ENCODE assay signal across 8 cellular contexts in the genomic region with DNA sequence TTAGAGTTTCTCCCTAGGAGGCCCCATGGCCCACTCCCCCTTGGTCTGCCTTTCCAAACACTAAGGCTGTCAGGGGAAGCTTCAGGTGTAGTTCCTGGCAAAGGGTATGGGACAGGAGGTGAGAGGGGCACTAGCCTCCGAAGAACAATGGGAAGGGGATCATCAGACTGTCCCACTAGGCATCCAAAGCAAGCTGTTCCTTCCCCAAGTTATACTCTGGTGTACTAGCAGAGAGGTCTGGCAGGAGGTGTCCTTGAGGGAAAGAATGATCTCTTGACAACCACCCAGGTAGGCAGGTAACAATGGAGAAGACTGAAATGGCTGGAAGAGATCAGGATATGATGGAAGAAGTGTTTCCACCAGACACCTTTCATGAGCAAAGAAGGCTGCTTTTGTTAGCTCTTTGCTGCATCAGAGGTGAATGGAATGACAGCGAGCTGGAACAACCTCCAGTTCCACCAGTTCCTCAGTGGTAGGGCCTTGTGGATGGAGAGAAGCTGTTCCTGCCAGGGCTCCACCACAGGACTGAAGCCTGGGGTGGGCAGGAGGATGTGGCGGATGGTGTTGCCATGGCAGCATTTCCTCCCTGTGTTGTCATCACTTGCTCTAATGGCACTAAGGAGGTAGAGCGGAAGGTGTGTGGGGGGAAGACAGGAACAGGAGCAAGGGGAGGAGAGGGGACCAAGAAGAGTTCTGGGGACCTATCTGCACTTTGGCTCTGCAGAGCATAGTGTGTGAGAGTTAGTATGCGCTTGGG. TPM values are rescaled to one million over a fixed set of nuclear protein-coding genes. Genes with fewer than 3 reads are reported as not detected.
DNase-seq lines count a peak whose midpoint lies in the region; ATAC-seq and TF ChIP-seq lines count a peak whose summit lies in the region.

No MANE protein-coding gene starts in this region.

- H3K4me1 Mint-ChIP-seq in neural crest cell, result peaks cover 30% of the 10 kb centered on the region

- H3K4me3 Mint-ChIP-seq in neural crest cell, result peak overlapping the region; percentile 58

- H3K27me3 ChIP-seq in DND-41 (ENCODE audit: insufficient read depth, low read length, poor library complexity) (no peaks in the 10 kb centered on the region), Loucy (ENCODE audit: insufficient read depth, low read length, poor library complexity, severe bottlenecking) (no peaks in the 10 kb centered on the region)

- H3K9ac ChIP-seq in DND-41 (ENCODE audit: low read depth, low read length) (peak overlapping the region; percentile 61), Loucy (ENCODE audit: low read depth, low read length, poor library complexity, severe bottlenecking) (peak overlapping the region; percentile 75)

- H3K9me3 ChIP-seq in DND-41 (ENCODE audit: insufficient read depth, low read length, severe bottlenecking) (no peaks in the 10 kb centered on the region), Loucy (ENCODE audit: insufficient read depth, low read depth, low read length) (no peaks in the 10 kb centered on the region)

- H4K20me1 ChIP-seq in DND-41 (ENCODE audit: insufficient read depth, low read length) (peaks cover 21% of the 10 kb centered on the region), Loucy (ENCODE audit: insufficient read depth, low read length, poor library complexity, severe bottlenecking) (peaks cover 44% of the 10 kb centered on the region)

- peak overlapping the region; percentile 88 for H3K27ac ChIP-seq in DND-41 (ENCODE audit: low read length)

- H3K27ac Mint-ChIP-seq in neural crest cell (ENCODE audit: unreplicated experiment), result no peak overlapping the region

- peaks cover 2% of the 10 kb centered on the region for H3K36me3 Mint-ChIP-seq in neural crest cell (ENCODE audit: low read depth)

- H3K4me1 ChIP-seq in DND-41 (ENCODE audit: insufficient read depth, low read length), result peaks cover 53% of the 10 kb centered on the region
- peaks cover 31% of the 10 kb centered on the region for H3K4me1 ChIP-seq in Loucy (ENCODE audit: insufficient read depth, low read length, poor library complexity, severe bottlenecking)

- no peaks in the 10 kb centered on the region for H3K9me2 ChIP-seq in Loucy (replicated peaks; ENCODE audit: low read depth, low read length)

- peaks cover 34% of the 10 kb centered on the region for H3K79me2 ChIP-seq in DND-41 (ENCODE audit: insufficient read depth, low read length)
- H3K79me2 ChIP-seq in Loucy (ENCODE audit: insufficient read depth, low read length), result peaks cover 61% of the 10 kb centered on the region

- peak overlapping the region; percentile 36 to 75; a peak in 3 of 4 replicates for H3K4me3 ChIP-seq in DND-41 (ENCODE audit: low read depth in 1 of 2, low read length in 2 of 2)
- peak overlapping the region; percentile 80 for H3K4me3 ChIP-seq in Loucy (ENCODE audit: low read length, poor library complexity, severe bottlenecking)

- H3K36me3 ChIP-seq in DND-41 (ENCODE audit: insufficient read depth, low read length), result peaks cover 4% of the 10 kb centered on the region; the same call in 1 of the 2 replicates
- no peaks in the 10 kb centered on the region for H3K36me3 ChIP-seq in Loucy (ENCODE audit: insufficient read depth, low read length)

- H3K9me3 Mint-ChIP-seq in neural crest cell, result no peaks in the 10 kb centered on the region

- peak; percentile 89 for DNase-seq in DND-41
- peak; percentile 59 for DNase-seq in activated T-cell treated with anti-CD3 and anti-CD28 coated beads for 48 hours (ENCODE audit: low read depth)
- no peak for DNase-seq in neural crest cell (ENCODE audit: low read depth, low spot score)
- DNase-seq in DMS 273 (lab: John Stamatoyannopoulos, UW; ENCODE audit: unreplicated experiment), result no peak
- no peak for DNase-seq in H4 (ENCODE audit: low spot score)
- no peak for DNase-seq in omental fat pad (ENCODE audit: low spot score)

- H3F3A ChIP-seq in Loucy (ENCODE audit: low read depth), result no peaks in the 10 kb centered on the region

- no peak for TF ChIP-seq CTCF in DND-41 (IDR thresholded peaks at IDR 0.05; ENCODE audit: borderline replicate concordance, extremely low read depth, low read length, poor library complexity, severe bottlenecking)
- TF ChIP-seq CTCF in Loucy (conservative IDR thresholded peaks at IDR 0.05; ENCODE audit: low read length), result no peak
- TF ChIP-seq CTCF in neural crest cell (conservative IDR thresholded peaks at IDR 0.05), result no peak
- no peak for TF ChIP-seq CTCF in omental fat pad (IDR thresholded peaks at IDR 0.05)

- peak overlapping the region; percentile 92 for H3K4me2 ChIP-seq in DND-41 (ENCODE audit: insufficient read depth, low read length)
- peak overlapping the region; percentile 95 for H3K4me2 ChIP-seq in Loucy (ENCODE audit: low read depth, low read length, poor library complexity, severe bottlenecking)

- H2AFZ ChIP-seq in DND-41 (ENCODE audit: low read depth, low read length), result 0 out of 2 replicates have a peak overlapping the region, but pooled peaks have one; percentile 83
- no peak overlapping the region for H2AFZ ChIP-seq in Loucy (ENCODE audit: low read length)

- H3K27me3 Mint-ChIP-seq in neural crest cell (ENCODE audit: low read depth), result peaks cover 83% of the 10 kb centered on the region

- ATAC-seq in DND-41 (ENCODE audit: insufficient read depth, low read depth), result peak; percentile 79
- peak; percentile 44 for ATAC-seq in GM21367 (IDR thresholded peaks at IDR 0.05; ENCODE audit: unreplicated experiment)
- no peak for ATAC-seq in omental fat pad (ENCODE audit: low FRiP score)

RNA-seq across cellular contexts. Expression of gene AGAP2, which starts 2.3 kb away (rescaled TPM):
- total RNA-seq in neural crest cell (3.9 and 4.1 TPM in 2 replicates), omental fat pad (1 to 10 TPM; 1.2 to 7.1 (median 1.9) TPM)
- total RNA-seq in H4 (2014; rRNA removed; shearing (Covaris generic)), result 0.99 and 2.4 TPM in 2 replicates

RNA-seq across cellular contexts. Expression of gene TSPAN31, which starts 4.0 kb away (rescaled TPM):
- total RNA-seq in neural crest cell, result 23.5 and 26.9 TPM in 2 replicates
- 64.1 and 76.5 TPM in 2 replicates for total RNA-seq in H4 (2014; rRNA removed; shearing (Covaris generic))
- 10 to 100 TPM; 41.8 to 70.7 (median 65.7) TPM for total RNA-seq in omental fat pad

RNA-seq across cellular contexts. Expression of gene CDK4, which starts 11.3 kb away (rescaled TPM):
- total RNA-seq in neural crest cell, result 332 and 333 TPM in 2 replicates
- total RNA-seq in H4 (2014; rRNA removed; shearing (Covaris generic)), result 298 and 323 TPM in 2 replicates
- total RNA-seq in omental fat pad, result 10 to 100 TPM; 81.9 to 96.2 (median 89.0) TPM

RNA-seq across cellular contexts. Expression of gene MARCHF9, which starts 14.1 kb away (rescaled TPM):
- 16.7 and 18.8 TPM in 2 replicates for total RNA-seq in neural crest cell
- 5.5 and 7.3 TPM in 2 replicates for total RNA-seq in H4 (2014; rRNA removed; shearing (Covaris generic))
- total RNA-seq in omental fat pad, result 1 to 10 TPM; 2.4 to 8.7 (median 5.1) TPM

RNA-seq across cellular contexts. Expression of gene CYP27B1, which starts 26.0 kb away (rescaled TPM):
- 3.2 and 4.2 TPM in 2 replicates for total RNA-seq in neural crest cell
- 0.48 TPM in 1 of 2 replicates, not detected in the other for total RNA-seq in H4 (2014; rRNA removed; shearing (Covaris generic))
- total RNA-seq in omental fat pad, result 1 to 10 TPM in 2 of 4 donors, under 1 TPM in 1, not detected in 1; 0.19 to 5.6 (median 2.8) TPM

Comparison
In these comparisons a context has a peak if more than half of its experiments do, and no peak if none do; other contexts are left out.
1. DNase-seq: peak in DND-41 (single experiment) and activated T-cell treated with anti-CD3 and anti-CD28 coated beads for 48 hours (single experiment); none in neural crest cell (single experiment), DMS 273 (single experiment), H4 (single experiment) and omental fat pad (single experiment).